7 cellular contexts compared by ENCODE assay signal in genomic region chr2:98454500-98455235, GRCh38. TPM values are rescaled to one million over a fixed set of nuclear protein-coding genes. Genes with fewer than 3 reads are reported as not detected.
DNase-seq lines count a peak whose midpoint lies in the region; ATAC-seq, FAIRE-seq and TF ChIP-seq lines count a peak whose summit lies in the region.

No MANE protein-coding gene starts in this region.

- H3K4me3 ChIP-seq in KMS-11 (IDR thresholded peaks at IDR 0.05; ENCODE audit: insufficient read depth, low read depth, low read length): no peak overlapping the region
- H3K4me3 ChIP-seq in GM12878: peak overlapping the region; percentile 58; the same call in 1 of the 2 replicates
- peak overlapping the region; percentile 10 for H3K4me3 ChIP-seq in naive thymus-derived CD4-positive, alpha-beta T cell (ENCODE audit: low read length)
- no peak overlapping the region for H3K4me3 ChIP-seq in tibial artery

- RAD21 ChIA-PET in GM12878 (lab: Charles Lee; ENCODE audit: unreplicated experiment): interaction anchor here (0.7 to 13.1 kb wide), 8 partner anchors 8 to 64 kb away, joined by 3 to 199 read pairs (median 4); no protein-coding TSS in a partner anchor

- H3K9ac ChIP-seq in KMS-11: no peak overlapping the region
- peak overlapping the region; percentile 66; the same call in 1 of the 2 replicates for H3K9ac ChIP-seq in GM12878 (ENCODE audit: control insufficient read depth, insufficient read depth, low read length)

- no peaks in the 10 kb centered on the region for H3K27me3 ChIP-seq in KMS-11 (ENCODE audit: insufficient read depth, low read depth)
- no peaks in the 10 kb centered on the region for H3K27me3 ChIP-seq in GM12878 (replicated peaks in 1 of 2; ENCODE audit: control insufficient read depth in 2 of 2, insufficient read depth in 2 of 2, low read length in 1 of 2)
- H3K27me3 ChIP-seq in naive thymus-derived CD4-positive, alpha-beta T cell (ENCODE audit: control insufficient read depth in 2 of 2, insufficient read depth in 2 of 2, low read length in 2 of 2): no peaks in the 10 kb centered on the region
- H3K27me3 ChIP-seq in tibial artery: no peaks in the 10 kb centered on the region

- BruUV-seq in GM12878 (replicated peaks; lab: Mats Ljungman, UMichigan): no TSS peak
- no TSS peak for BruUV-seq in MCF 10A (replicated peaks; lab: Mats Ljungman, UMichigan)

- H3K27ac ChIP-seq in KMS-11 (peak overlapping the region; percentile 48), GM12878 (ENCODE audit: control insufficient read depth, insufficient read depth) (peak overlapping the region; percentile 77), tibial artery (no peak overlapping the region)
- peak overlapping the region; percentile 68 for H3K27ac ChIP-seq in naive thymus-derived CD4-positive, alpha-beta T cell (ENCODE audit: low read depth, low read length)

- H3K4me1 ChIP-seq in KMS-11 (ENCODE audit: low read depth, poor library complexity, severe bottlenecking) (peaks cover 100% of the 10 kb centered on the region), GM12878 (ENCODE audit: control insufficient read depth, insufficient read depth, low read length) (peaks cover 73% of the 10 kb centered on the region), tibial artery (peaks cover 0 to 23% (median 13%) of the 10 kb centered on the region in 4 donors)
- H3K4me1 ChIP-seq in naive thymus-derived CD4-positive, alpha-beta T cell (ENCODE audit: control insufficient read depth in 2 of 2, insufficient read depth in 2 of 2, low read length in 2 of 2): peaks cover 90 to 96% of the 10 kb centered on the region in 2 donors

- WGBS in GM12878 (ENCODE audit: insufficient coverage, insufficient replicate concordance, low lambda C conversion rate, missing lambda C conversion rate): 33% methylated on average over 6 of the region's 6 CpGs

- TF ChIP-seq EP300 in GM12878 (IDR thresholded peaks at IDR 0.05; ENCODE audit: borderline replicate concordance in 1 of 2, control insufficient read depth in 1 of 2, low read depth in 2 of 2, low read length in 2 of 2): 0 out of 4 replicates have a peak, but pooled peaks of 1 of the 2 experiments have one; percentile 17

- no peak for FAIRE-seq in GM12878 (lab: Jason Lieb, UNC)

- H3K4me3 Mint-ChIP-seq in naive thymus-derived CD4-positive, alpha-beta T cell: peak overlapping the region; percentile 70 to 96 (median 79)
- H3K4me3 Mint-ChIP-seq in MCF 10A (ENCODE audit: unreplicated experiment): no peak overlapping the region

- peaks cover 0 to 40% (median 9%) of the 10 kb centered on the region in 5 donors for H3K36me3 Mint-ChIP-seq in naive thymus-derived CD4-positive, alpha-beta T cell
- H3K36me3 Mint-ChIP-seq in MCF 10A (ENCODE audit: insufficient read depth, unreplicated experiment): no peaks in the 10 kb centered on the region

- DNase-seq in GM20000 (ENCODE audit: low spot score) (peak; percentile 74), GM12878 (ENCODE audit: low read depth, low spot score) (no peak), tibial artery (no peak), MCF 10A (ENCODE audit: unreplicated experiment) (no peak)
- peak in 2 of 9 donors; percentile 39 to 61 for DNase-seq in naive thymus-derived CD4-positive, alpha-beta T cell

- H3K27me3 Mint-ChIP-seq in naive thymus-derived CD4-positive, alpha-beta T cell: no peaks in the 10 kb centered on the region
- H3K27me3 Mint-ChIP-seq in MCF 10A (ENCODE audit: insufficient read depth, unreplicated experiment): no peaks in the 10 kb centered on the region

- H3K27ac Mint-ChIP-seq in naive thymus-derived CD4-positive, alpha-beta T cell: peak overlapping the region; percentile 88 to 98 (median 93)
- no peak overlapping the region for H3K27ac Mint-ChIP-seq in MCF 10A (ENCODE audit: low read depth, unreplicated experiment)

- POLR2A ChIA-PET in GM12878 (lab: Charles Lee) (interaction anchor here (0.6 to 27.0 kb wide), 4 partner anchors 8 to 604 kb away, joined by 4 to 545 read pairs (median 146); no protein-coding TSS in a partner anchor), MCF 10A (lab: Yijun Ruan, JAX) (no interaction called here)
- POLR2A ChIA-PET in naive thymus-derived CD4-positive, alpha-beta T cell (lab: Charles Lee): interaction anchor here (2.4 to 8.9 kb wide), 3 partner anchors 8 to 17 kb away, joined by 9 to 140 read pairs (median 41); no protein-coding TSS in a partner anchor

- TF ChIP-seq RAD21 in GM12878 (IDR thresholded peaks at IDR 0.05; ENCODE audit: insufficient read depth, low read depth, low read length): no peak

- no peaks in the 10 kb centered on the region for H3K9me3 Mint-ChIP-seq in naive thymus-derived CD4-positive, alpha-beta T cell
- H3K9me3 Mint-ChIP-seq in MCF 10A (ENCODE audit: unreplicated experiment): no peaks in the 10 kb centered on the region

- intact Hi-C loops in GM12878 (cut with micrococcal nuclease; ENCODE audit: unreplicated experiment): loop anchor here (2.0 kb wide), 1 partner anchor 42 kb away; no protein-coding TSS in a partner anchor
- intact Hi-C loops in naive thymus-derived CD4-positive, alpha-beta T cell (cut with micrococcal nuclease): loop anchor here (1.0 to 5.0 kb wide), 7 partner anchors 8 to 208 kb away; no protein-coding TSS in a partner anchor
- intact Hi-C loops in tibial artery (cut with DNase I; ENCODE audit: low total_unique reads): no loop called here
- intact Hi-C loops in MCF 10A (cut with micrococcal nuclease): no loop called here

- in situ Hi-C loops in GM12878 (cut with MboI): no loop called here

- H3K4me1 Mint-ChIP-seq in naive thymus-derived CD4-positive, alpha-beta T cell: peaks cover 80 to 100% (median 96%) of the 10 kb centered on the region in 7 donors
- peaks cover 19% of the 10 kb centered on the region for H3K4me1 Mint-ChIP-seq in MCF 10A (ENCODE audit: insufficient read depth, unreplicated experiment)

- ATAC-seq in GM12878: peak; percentile 60
- peak; percentile 65 for ATAC-seq in naive thymus-derived CD4-positive, alpha-beta T cell
- ATAC-seq in GM18861 (IDR thresholded peaks at IDR 0.05; ENCODE audit: unreplicated experiment): no peak

- SMC1A ChIA-PET in GM12878 (lab: Charles Lee; ENCODE audit: uncharacterized antibody, unreplicated experiment): interaction anchor here (0.8 to 28.2 kb wide), 5 partner anchors 8 to 102 kb away, joined by 3 to 816 read pairs (median 9); no protein-coding TSS in a partner anchor

- H2AFZ ChIP-seq in KMS-11 (ENCODE audit: low read depth): no peak overlapping the region
- no peak overlapping the region for H2AFZ ChIP-seq in GM12878 (ENCODE audit: control insufficient read depth, low read depth, low read length)

- no peak for TF ChIP-seq CTCF in GM20000 (IDR thresholded peaks at IDR 0.05; ENCODE audit: extremely low read depth, missing control alignments)
- TF ChIP-seq CTCF in KMS-11 (conservative IDR thresholded peaks at IDR 0.05; ENCODE audit: low read depth, low read length): no peak
- no peak for TF ChIP-seq CTCF in GM12878 (IDR thresholded peaks at IDR 0.05 in 2 of 3, conservative IDR thresholded peaks at IDR 0.05 in 1 of 3; ENCODE audit: control insufficient read depth in 2 of 3, extremely low read depth in 1 of 3, insufficient read depth in 1 of 3, low read depth in 3 of 3, low read length in 3 of 3)
- TF ChIP-seq CTCF in tibial artery (IDR thresholded peaks at IDR 0.05): no peak
- no peak for TF ChIP-seq CTCF in MCF 10A (IDR thresholded peaks at IDR 0.05; ENCODE audit: unreplicated experiment)

- CTCF ChIA-PET in GM12878 (lab: Yijun Ruan, JAX) (interaction anchor here (0.7 to 5.3 kb wide), 6 partner anchors 10 to 33 kb away, joined by 3 to 32 read pairs (median 6); no protein-coding TSS in a partner anchor), MCF 10A (lab: Yijun Ruan, JAX) (interaction anchor here (1.4 to 1.5 kb wide), 2 partner anchors 11 to 114 kb away, joined by 3 to 5 read pairs; no protein-coding TSS in a partner anchor)
- CTCF ChIA-PET in naive thymus-derived CD4-positive, alpha-beta T cell (lab: Charles Lee): interaction anchor here (0.7 kb wide), 1 partner anchor 10 kb away, joined by 3 read pairs; no protein-coding TSS in a partner anchor

- no peaks in the 10 kb centered on the region for H3K9me3 ChIP-seq in GM12878 (replicated peaks; ENCODE audit: control insufficient read depth, insufficient read depth, low read length)
- H3K9me3 ChIP-seq in naive thymus-derived CD4-positive, alpha-beta T cell (ENCODE audit: control insufficient read depth in 2 of 3, low read length in 3 of 3): no peaks in the 10 kb centered on the region
- H3K9me3 ChIP-seq in tibial artery: no peaks in the 10 kb centered on the region

- H3K79me2 ChIP-seq in KMS-11 (ENCODE audit: insufficient read depth, low read depth): peaks cover 100% of the 10 kb centered on the region
- H3K79me2 ChIP-seq in GM12878 (ENCODE audit: control insufficient read depth, insufficient read depth, low read length): peaks cover 95% of the 10 kb centered on the region

- TF ChIP-seq POLR2A in GM12878 (IDR thresholded peaks at IDR 0.05; ENCODE audit: low read depth, low read length): no peak

- H4K20me1 ChIP-seq in KMS-11 (ENCODE audit: insufficient read depth): no peaks in the 10 kb centered on the region; the same call in 1 of the 2 replicates
- H4K20me1 ChIP-seq in GM12878 (ENCODE audit: control insufficient read depth, insufficient read depth): no peaks in the 10 kb centered on the region; the same call in 1 of the 2 replicates

- H3K36me3 ChIP-seq in KMS-11 (ENCODE audit: insufficient read depth) (no peaks in the 10 kb centered on the region), GM12878 (ENCODE audit: control insufficient read depth in 2 of 2, insufficient read depth in 2 of 2, low read length in 1 of 2) (peaks cover 6 to 26% of the 10 kb centered on the region in 2 experiments; a peak in 3 of 4 replicates), tibial artery (peaks cover 0 to 10% (median 0%) of the 10 kb centered on the region in 3 donors)
- H3K36me3 ChIP-seq in naive thymus-derived CD4-positive, alpha-beta T cell (ENCODE audit: control insufficient read depth in 2 of 3, insufficient read depth in 3 of 3, low read length in 3 of 3): peaks cover 0 to 15% (median 0%) of the 10 kb centered on the region in 3 experiments

- H3K4me2 ChIP-seq in KMS-11 (peak overlapping the region; percentile 33; the same call in 1 of the 2 replicates), GM12878 (ENCODE audit: control insufficient read depth, insufficient read depth) (peak overlapping the region; percentile 65)

RNA-seq across cellular contexts. Expression of gene INPP4A, which starts 10.0 kb away (rescaled TPM):
- total RNA-seq in GM12878 (2013; cell fraction: nucleolus; rRNA removed): 373 and 420 TPM in 2 replicates
- total RNA-seq in GM12878 (2014; rRNA removed) (37.9 and 42.8 TPM in 2 replicates), GM12878 (2014; rRNA removed; fragmentation: Illumina TruSeq; extraction: Trizol) (24.0 and 24.1 TPM in 2 replicates), GM12878 (2021) (54.0 and 62.3 TPM in 2 replicates), MCF 10A (2022) (20.8 and 21.5 TPM in 2 replicates)
- 10.5 TPM for polyA plus RNA-seq in GM12878 (2011; ENCODE audit: low read depth)
- polyA plus RNA-seq in GM12878 (2011; rRNA removed) (30.8 and 46.4 TPM in 2 replicates), GM12878 (2014; fragmentation: Illumina TruSeq; extraction: Trizol) (20.4 and 27.4 TPM in 2 replicates), GM12878 (2014; fragmentation: Nextera tagmentation; extraction: Ambion mirVana) (1 to 10 TPM; 4.7 to 6.2 TPM), GM12878 (2014; rRNA removed) (32.7 and 40.3 TPM in 2 replicates), GM12878 (2016; fragmentation: Nextera tagmentation; extraction: Ambion mirVana) (10 to 100 TPM; 41.1 to 45.9 TPM)
- polyA plus RNA-seq in GM12878 (2011; cell fraction: cytosol; rRNA removed): 45.8 and 56.6 TPM in 2 replicates
- polyA plus RNA-seq in GM12878 (2011; cell fraction: nucleus; rRNA removed): 403 and 492 TPM in 2 replicates
- 19.7 and 20.5 TPM in 2 replicates for polyA plus RNA-seq in GM12878 (2012)
- 220 and 303 TPM in 2 replicates for polyA minus RNA-seq in GM12878 (2011; rRNA and poly(A)+ RNA removed)
- 32.1 and 33.5 TPM in 2 replicates for polyA minus RNA-seq in GM12878 (2011; cell fraction: cytosol; rRNA and poly(A)+ RNA removed)
- polyA minus RNA-seq in GM12878 (2011; cell fraction: nucleus; rRNA and poly(A)+ RNA removed): 290 and 381 TPM in 2 replicates
- 100 to 1,000 TPM; 126 to 165 (median 157) TPM for total RNA-seq in naive thymus-derived CD4-positive, alpha-beta T cell
- 10 to 100 TPM; 51.4 to 75.4 TPM for polyA plus RNA-seq in naive thymus-derived CD4-positive, alpha-beta T cell

Comparison
In these comparisons a context has a peak if more than half of its experiments do, and no peak if none do; other contexts are left out.
1. H3K27ac ChIP-seq: peak in KMS-11 (single experiment), GM12878 (single experiment) and naive thymus-derived CD4-positive, alpha-beta T cell (single experiment); none in tibial artery (0 of 2).
2. H3K4me3 ChIP-seq: peak in GM12878 (single experiment) and naive thymus-derived CD4-positive, alpha-beta T cell (single experiment); none in KMS-11 (single experiment) and tibial artery (0 of 2).
3. intact Hi-C loops: an anchor here in GM12878 (2.0 kb wide) and naive thymus-derived CD4-positive, alpha-beta T cell (1.0 to 5.0 kb wide); none called in tibial artery and MCF 10A.